8 cellular contexts compared by ENCODE assay signal in the genomic region with DNA sequence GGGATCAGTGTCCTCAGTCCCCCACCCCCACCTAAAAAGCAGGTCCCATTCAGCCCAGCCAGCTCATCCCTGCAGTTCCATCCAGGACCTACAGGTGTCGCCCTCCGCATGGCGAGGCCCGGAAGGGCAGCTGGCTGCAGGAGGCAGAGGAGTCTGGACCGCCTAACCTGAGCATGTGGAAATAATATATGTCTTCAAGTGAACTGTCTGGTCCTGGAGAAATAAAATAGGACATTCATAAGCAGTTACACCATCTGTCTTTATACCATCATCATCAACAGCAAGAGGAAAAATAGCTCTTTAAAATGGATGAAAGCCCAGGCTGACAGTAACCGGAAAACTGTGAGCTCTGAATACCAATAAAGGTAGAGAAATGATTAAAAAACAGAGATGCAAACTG.
DNase-seq lines count a peak whose midpoint lies in the region; ATAC-seq and TF ChIP-seq lines count a peak whose summit lies in the region.

No MANE protein-coding gene starts in this region.

- no peak overlapping the region for H3K27ac Mint-ChIP-seq in memory B cell

- POLR2A ChIA-PET in HEK293T (lab: Yijun Ruan, JAX): no interaction called here

- peak; percentile 56 for ATAC-seq in memory B cell (ENCODE audit: low read depth)

- CTCF ChIA-PET in HEK293T (lab: Yijun Ruan, JAX): interaction anchor here (0.5 to 2.3 kb wide), 34 partner anchors 8 to 364 kb away, joined by 3 to 21 read pairs (median 4); no protein-coding TSS in a partner anchor

- peak; percentile 55 for DNase-seq in NCI-H1436 (lab: John Stamatoyannopoulos, UW)
- no peak for DNase-seq in NCI-H1436 treated with DMSO at 0.1 percent for 48 hours (lab: John Stamatoyannopoulos, UW)
- DNase-seq in HEK293T (ENCODE audit: extremely low spot score): peak; percentile 85
- DNase-seq in NCI-H2171 (lab: John Stamatoyannopoulos, UW): peak; percentile 17
- DNase-seq in activated CD4-positive, alpha-beta T cell treated with anti-CD3 and anti-CD28 coated beads, Interleukin-2, amount 50 U/mL, for 1 hour: peak; percentile 54
- peak; percentile 50 to 65 for DNase-seq in dermis microvascular lymphatic vessel endothelial cell (ENCODE audit: low read depth in 2 of 2)
- DNase-seq in memory B cell (ENCODE audit: low spot score in 2 of 2): peak; percentile 65 to 83
- peak; percentile 63 for DNase-seq in stimulated activated CD8-positive, alpha-beta memory T cell treated with anti-CD3 and anti-CD28 coated beads, Interleukin-15, amount 100 ng/mL, for 24 hours (ENCODE audit: low read depth)

- H3K36me3 Mint-ChIP-seq in memory B cell: peaks cover 3% of the 10 kb centered on the region

- no peaks in the 10 kb centered on the region for H3K9me3 Mint-ChIP-seq in memory B cell

- H3K27me3 Mint-ChIP-seq in memory B cell: no peaks in the 10 kb centered on the region

- H3K4me1 Mint-ChIP-seq in memory B cell: no peaks in the 10 kb centered on the region

- H3K4me3 Mint-ChIP-seq in memory B cell: no peak overlapping the region

TF ChIP-seq in HEK293T, 16 proteins besides CTCF, POLR2A, EP300 and RAD21:
- TF ChIP-seq BHLHE40 (IDR thresholded peaks at IDR 0.05; ENCODE audit: borderline replicate concordance): no peak
- no peak for TF ChIP-seq FOXM1 (IDR thresholded peaks at IDR 0.05; ENCODE audit: borderline replicate concordance)
- no peak for TF ChIP-seq FOXA1 (IDR thresholded peaks at IDR 0.05)
- TF ChIP-seq SUZ12 (IDR thresholded peaks at IDR 0.05): no peak
- no peak for TF ChIP-seq HDGF (IDR thresholded peaks at IDR 0.05; ENCODE audit: borderline replicate concordance)
- no peak for TF ChIP-seq ARNT (IDR thresholded peaks at IDR 0.05)
- no peak for TF ChIP-seq SP1 (IDR thresholded peaks at IDR 0.05)
- no peak for TF ChIP-seq FOXK2 (IDR thresholded peaks at IDR 0.05)
- TF ChIP-seq ELF4 (IDR thresholded peaks at IDR 0.05): no peak
- TF ChIP-seq, protein P1, sequence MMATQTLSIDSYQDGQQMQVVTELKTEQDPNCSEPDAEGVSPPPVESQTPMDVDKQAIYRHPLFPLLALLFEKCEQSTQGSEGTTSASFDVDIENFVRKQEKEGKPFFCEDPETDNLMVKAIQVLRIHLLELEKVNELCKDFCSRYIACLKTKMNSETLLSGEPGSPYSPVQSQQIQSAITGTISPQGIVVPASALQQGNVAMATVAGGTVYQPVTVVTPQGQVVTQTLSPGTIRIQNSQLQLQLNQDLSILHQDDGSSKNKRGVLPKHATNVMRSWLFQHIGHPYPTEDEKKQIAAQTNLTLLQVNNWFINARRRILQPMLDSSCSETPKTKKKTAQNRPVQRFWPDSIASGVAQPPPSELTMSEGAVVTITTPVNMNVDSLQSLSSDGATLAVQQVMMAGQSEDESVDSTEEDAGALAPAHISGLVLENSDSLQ (IDR thresholded peaks at IDR 0.05): no peak
- TF ChIP-seq TARDBP (IDR thresholded peaks at IDR 0.05): no peak
- TF ChIP-seq ZNF384 (IDR thresholded peaks at IDR 0.05): no peak
- TF ChIP-seq NFRKB (IDR thresholded peaks at IDR 0.05): no peak
